8 cellular contexts compared by ENCODE assay signal in genomic region chr11:119373917-119374631, GRCh38. TPM values are rescaled to one million over a fixed set of nuclear protein-coding genes. Genes with fewer than 3 reads are reported as not detected.
DNase-seq lines count a peak whose midpoint lies in the region; ATAC-seq lines count a peak whose summit lies in the region.

No MANE protein-coding gene starts in this region.

- no peak overlapping the region for H3K4me3 Mint-ChIP-seq in T-cell

- POLR2A ChIA-PET in T-cell (lab: Charles Lee), result interaction anchor here in 1 of 2 donors (0.5 kb wide), 1 partner anchor 121 kb away, joined by 3 read pairs; no protein-coding TSS in a partner anchor

- H3K4me1 Mint-ChIP-seq in T-cell, result peaks cover 6 to 14% (median 12%) of the 10 kb centered on the region in 3 donors

- CTCF ChIA-PET in T-cell (lab: Charles Lee), result interaction anchor here (0.7 to 5.0 kb wide), 9 partner anchors 9 to 36 kb away, joined by 3 to 16 read pairs (median 3); no protein-coding TSS in a partner anchor

- DNase-seq in activated effector memory CD4-positive, alpha-beta T cell treated with anti-CD3 and anti-CD28 coated beads, Interleukin-2, amount 50 U/mL, for 16 hours, result peak; percentile 77
- DNase-seq in activated effector memory CD4-positive, alpha-beta T cell treated with Interleukin-2 at 50 U/mL for 16 hours, result no peak
- DNase-seq in NCI-H1694 treated with DMSO at 0.1 percent for 48 hours (lab: John Stamatoyannopoulos, UW) (peak; percentile 65), T-cell (peak in 7 of 34 experiments; percentile 13 to 38 (median 31))
- peak; percentile 29 for DNase-seq in central memory CD4-positive, alpha-beta T cell
- DNase-seq in stimulated activated CD4-positive, alpha-beta T cell treated with anti-CD3 and anti-CD28 coated beads, Interleukin-4, amount 100 ng/mL, for 1 hour, result peak; percentile 40

- H3K27me3 Mint-ChIP-seq in T-cell, result peaks cover 9 to 16% of the 10 kb centered on the region in 2 donors

- no peaks in the 10 kb centered on the region for H3K9me3 Mint-ChIP-seq in T-cell

- peak overlapping the region; percentile 97 for H3K27ac ChIP-seq in layer of hippocampus (ENCODE audit: low read depth, low read length)

- ATAC-seq in T-cell (replicated peaks in 1 of 4) (peak in 3 of 4 experiments; percentile 43 to 63 (median 60)), GM19455 (IDR thresholded peaks at IDR 0.05; ENCODE audit: unreplicated experiment) (no peak)

- H3K36me3 Mint-ChIP-seq in T-cell, result no peaks in the 10 kb centered on the region

- no peak overlapping the region for H3K27ac Mint-ChIP-seq in T-cell

- no peaks in the 10 kb centered on the region for H3K27me3 ChIP-seq in layer of hippocampus (ENCODE audit: control insufficient read depth, insufficient read depth, low read length)

RNA-seq across cellular contexts. Expression of gene USP2, which starts 7.4 kb away (rescaled TPM):
- 1 to 10 TPM in 1 of 5 donors, under 1 TPM in 4; 0.13 to 3.2 (median 0.44) TPM for total RNA-seq in T-cell

RNA-seq across cellular contexts. Expression of gene MFRP, which starts 27.6 kb away (rescaled TPM):
- not detected for total RNA-seq in T-cell

RNA-seq across cellular contexts. Expression of gene C1QTNF5, which starts 33.4 kb away (rescaled TPM):
- not detected for total RNA-seq in T-cell

RNA-seq across cellular contexts. Expression of gene RNF26, which starts 39.7 kb away (rescaled TPM):
- 10 to 100 TPM; 18.4 to 21.4 (median 20.3) TPM for total RNA-seq in T-cell

RNA-seq across cellular contexts. Expression of gene THY1, which starts 48.9 kb away (rescaled TPM):
- under 1 TPM in 4 of 5 donors, not detected in 1; 0.44 to 0.76 (median 0.48) TPM for total RNA-seq in T-cell
